Comparison of ENCODE assay signal across 33 cellular contexts in the genomic region with DNA sequence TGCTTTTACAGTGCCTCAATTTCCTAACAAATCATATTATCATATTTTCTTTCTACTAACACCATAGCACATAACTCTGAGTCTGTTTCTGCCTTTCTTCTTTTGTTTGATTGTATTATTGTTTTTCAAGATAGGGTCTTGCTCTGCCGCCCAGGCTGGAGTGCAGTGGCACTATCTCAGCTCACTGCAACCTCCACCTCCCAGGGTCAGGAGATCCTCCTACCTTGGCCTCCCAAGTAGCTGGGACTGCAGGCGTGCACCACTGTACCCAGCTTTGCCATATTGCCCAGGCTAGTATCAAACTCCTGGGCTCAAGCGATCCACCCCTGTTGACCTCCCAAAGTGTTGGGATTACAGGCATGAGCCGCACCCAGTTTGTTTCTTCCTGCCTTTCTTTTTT. TPM values are rescaled to one million over a fixed set of nuclear protein-coding genes. Genes with fewer than 3 reads are reported as not detected.
"Had no signal": no experiment of that assay in that cellular context is flagged by ENCODE, and none has a peak within 500 bp of the region (broad histone marks: within the 10 kb centered on the region; RNA-seq: fewer than 3 reads in every experiment).

No MANE protein-coding gene starts in this region.

- H3K27me3 ChIP-seq: brain microvascular endothelial cell, MG63 had no signal

- H3K9me3 Mint-ChIP-seq: activated CD4-positive, alpha-beta T cell treated with anti-CD3 and anti-CD28 coated beads, Interleukin-2, amount 10 ng/mL, durations not matched to agents 24 days and 14 days; activated CD8-positive, alpha-beta T cell treated with anti-CD3 and anti-CD28 coated beads for 36 hours; activated naive CD8-positive, alpha-beta T cell treated with anti-CD3 and anti-CD28 coated beads for 36 hours; activated T-helper 17 cell treated with anti-CD3 and anti-CD28 coated beads, Interleukin-2, amount 50 U/mL, for 72 hours; T-cell had no signal

- DNase-seq: activated CD4-positive, alpha-beta T cell treated with anti-CD3 and anti-CD28 coated beads, Interleukin-2, amount 10 ng/mL, durations not matched to agents 24 days and 14 days; activated CD4-positive, alpha-beta T cell treated with anti-CD3 and anti-CD28 coated beads, Interleukin-2, amount 50 U/mL, for 4 hours; activated CD8-positive, alpha-beta T cell treated with anti-CD3 and anti-CD28 coated beads for 36 hours; activated effector memory CD4-positive, alpha-beta T cell treated with anti-CD3 and anti-CD28 coated beads, Interleukin-2, amount 50 U/mL, for 16 hours; activated naive CD4-positive, alpha-beta T cell; activated naive CD4-positive, alpha-beta T cell treated with anti-CD3 and anti-CD28 coated beads, Interleukin-2, amount 50 U/mL, for 16 hours; activated naive CD8-positive, alpha-beta T cell treated with anti-CD3 and anti-CD28 coated beads for 36 hours; activated T-cell treated with anti-CD3 and anti-CD28 coated beads, Interleukin-2, amount 50 U/mL, for 1 hour; amniotic stem cell; aorta; brain microvascular endothelial cell; central memory CD4-positive, alpha-beta T cell; Kasumi-1; KG1; MG63; NCI-H1048; NCI-H1105 treated with DMSO at 0.1 percent for 48 hours; NCI-H1436; NCI-H1694; NCI-H1930; NCI-H2081 treated with DMSO at 0.1 percent for 48 hours; NCI-H345; NCI-H524 treated with DMSO at 0.1 percent for 48 hours; SIG-M5; T-cell; T1000 had no signal

- ATAC-seq: activated CD8-positive, alpha-beta T cell treated with anti-CD3 and anti-CD28 coated beads for 36 hours; activated T-helper 17 cell treated with anti-CD3 and anti-CD28 coated beads, Interleukin-2, amount 50 U/mL, for 72 hours; Panc1; Right ventricle myocardium inferior; SK-N-SH treated with all-trans-retinoic acid at 6 μM for 48 hours; T-cell had no signal

- H3K4me3 ChIP-seq: MG63 had no signal

- H3K27me3 Mint-ChIP-seq: activated CD4-positive, alpha-beta T cell treated with anti-CD3 and anti-CD28 coated beads, Interleukin-2, amount 10 ng/mL, durations not matched to agents 24 days and 14 days; activated CD8-positive, alpha-beta T cell treated with anti-CD3 and anti-CD28 coated beads for 36 hours; activated naive CD8-positive, alpha-beta T cell treated with anti-CD3 and anti-CD28 coated beads for 36 hours; activated T-helper 17 cell treated with anti-CD3 and anti-CD28 coated beads, Interleukin-2, amount 50 U/mL, for 72 hours; T-cell had no signal

- H3K27ac ChIP-seq: brain microvascular endothelial cell had no signal

- H3K4me3 Mint-ChIP-seq: activated CD4-positive, alpha-beta T cell treated with anti-CD3 and anti-CD28 coated beads, Interleukin-2, amount 10 ng/mL, durations not matched to agents 24 days and 14 days; activated CD8-positive, alpha-beta T cell treated with anti-CD3 and anti-CD28 coated beads for 36 hours; activated naive CD8-positive, alpha-beta T cell treated with anti-CD3 and anti-CD28 coated beads for 36 hours; activated T-helper 17 cell treated with anti-CD3 and anti-CD28 coated beads, Interleukin-2, amount 50 U/mL, for 72 hours; T-cell had no signal

RNA-seq across cellular contexts. Expression of a gene that starts 22.7 kb away (rescaled TPM):
- total RNA-seq: activated naive CD8-positive, alpha-beta T cell treated with anti-CD3 and anti-CD28 coated beads for 36 hours; aorta; NCI-H460; Right ventricle myocardium inferior; RPMI7951; SK-MEL-5 had no signal

RNA-seq across cellular contexts. Expression of a gene that starts 29.3 kb away (rescaled TPM):
- total RNA-seq: RPMI7951, SK-MEL-5 had no signal
